ENCODE assay signal across 15 cellular contexts in the genomic region with DNA sequence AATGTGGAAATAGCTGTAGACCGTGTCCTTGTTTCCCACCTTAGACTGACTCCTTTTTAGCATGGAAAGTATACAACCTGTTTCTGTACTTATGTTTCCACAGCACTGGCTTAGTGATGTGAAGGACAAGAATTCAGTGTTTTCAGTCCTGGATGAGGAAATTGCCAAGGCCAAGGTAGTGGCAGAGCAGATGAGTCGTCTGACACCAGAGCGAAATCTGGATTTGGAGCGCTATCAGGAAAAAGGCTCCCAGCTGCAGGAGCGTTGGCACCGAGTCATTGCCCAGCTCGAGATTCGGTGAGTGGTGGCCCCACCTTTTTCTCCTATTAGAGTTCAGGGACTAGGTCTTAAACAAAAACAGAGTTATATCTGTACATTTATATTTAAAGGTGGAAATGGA.
"Had no signal": no experiment of that assay in that cellular context is flagged by ENCODE, and none has a peak within 500 bp of the region (broad histone marks: within the 10 kb centered on the region; RNA-seq: fewer than 3 reads in every experiment).

No MANE protein-coding gene starts in this region.

- H3K27me3 ChIP-seq: gastrocnemius medialis, heart right ventricle, right lobe of liver, SJSA1 had no signal

- H3K27me3 Mint-ChIP-seq: naive B cell had no signal

- DNase-seq: activated CD4-positive, alpha-beta T cell treated with anti-CD3 and anti-CD28 coated beads for 1 hour; activated CD8-positive, alpha-beta memory T cell treated with anti-CD3 and anti-CD28 coated beads, Interleukin-2, amount 50 U/mL, for 48 hours; activated CD8-positive, alpha-beta T cell treated with anti-CD3 and anti-CD28 coated beads, Interleukin-2, amount 10 ng/mL, durations not matched to agents 7 days and 5 days; activated naive CD4-positive, alpha-beta T cell treated with anti-CD3 and anti-CD28 coated beads, Interleukin-2, amount 50 U/mL, for 16 hours; anterior cingulate cortex; gastrocnemius medialis; heart right ventricle; kidney; naive B cell; right lobe of liver; stimulated activated naive CD4-positive, alpha-beta T cell treated with Interleukin-2 at 50 U/mL for 16 hours had no signal

- ATAC-seq: activated CD8-positive, alpha-beta T cell treated with anti-CD3 and anti-CD28 coated beads, Interleukin-2, amount 10 ng/mL, durations not matched to agents 7 days and 5 days; gastrocnemius medialis; heart right ventricle; right lobe of liver had no signal

- H3K9me3 ChIP-seq: gastrocnemius medialis, heart right ventricle, right lobe of liver, SJSA1, thoracic aorta had no signal

- H3K27ac Mint-ChIP-seq: activated CD8-positive, alpha-beta T cell treated with anti-CD3 and anti-CD28 coated beads, Interleukin-2, amount 10 ng/mL, durations not matched to agents 7 days and 5 days; naive B cell had no signal

- H3K4me1 ChIP-seq: gastrocnemius medialis, parathyroid adenoma, right lobe of liver, SJSA1 had no signal

- H3K4me3 ChIP-seq: gastrocnemius medialis, heart right ventricle, right lobe of liver, SJSA1, thoracic aorta had no signal

- H3K9me3 Mint-ChIP-seq: naive B cell had no signal

- H3K27ac ChIP-seq: epithelial cell of prostate, parathyroid adenoma, right lobe of liver, SJSA1, thoracic aorta had no signal

- H3K4me3 Mint-ChIP-seq: activated CD8-positive, alpha-beta T cell treated with anti-CD3 and anti-CD28 coated beads, Interleukin-2, amount 10 ng/mL, durations not matched to agents 7 days and 5 days; naive B cell had no signal
